In genomic region chr17:42623732-42624596, GRCh38 we compare ENCODE assay signal across 12 cellular contexts. TPM values are rescaled to one million over a fixed set of nuclear protein-coding genes. Genes with fewer than 3 reads are reported as not detected.
A peak's percentile ranks its signal among the peaks of the same experiment; 100 is the strongest.
DNase-seq lines count a peak whose midpoint lies in the region; ATAC-seq, FAIRE-seq and TF ChIP-seq lines count a peak whose summit lies in the region.
"Had no signal": no experiment of that assay in that cellular context is flagged by ENCODE, and none has a peak within 500 bp of the region (broad histone marks: within the 10 kb centered on the region; RNA-seq: fewer than 3 reads in every experiment).

No MANE protein-coding gene starts in this region.

- FAIRE-seq in urothelium cell line (lab: Jason Lieb, UNC), result no peak

- 62 to 68% methylated on average over 7 of the region's 7 CpGs for WGBS in esophagus, 2 donors

- DNase-seq in Right ventricle myocardium superior (no peak), Right ventricle myocardium inferior (ENCODE audit: missing footprints) (no peak), Peyer's patch (peak in 2 of 3 donors; percentile 61 to 82), urothelium cell line (ENCODE audit: low spot score) (peak; percentile 62)
- DNase-seq in activated CD4-positive, alpha-beta T cell treated with anti-CD3 and anti-CD28 coated beads, Interleukin-2, amount 50 U/mL, for 1 hour, result no peak
- DNase-seq: foreskin melanocyte, naive B cell, trophoblast cell had no signal

- H3K4me3 ChIP-seq in Peyer's patch (no peak overlapping the region), esophagus (ENCODE audit: low read depth in 1 of 2, low read length in 2 of 2) (no peak overlapping the region)

- peaks cover 0 to 2% (median 0%) of the 10 kb centered on the region in 4 donors for H3K4me1 ChIP-seq in Peyer's patch
- no peaks in the 10 kb centered on the region for H3K4me1 ChIP-seq in esophagus (ENCODE audit: control insufficient read depth in 2 of 2, insufficient read depth in 2 of 2, low read length in 1 of 2)

- intact Hi-C loops in Right ventricle myocardium superior (cut with DNase I), result no loop called here
- intact Hi-C loops in Right ventricle myocardium inferior (cut with DNase I), result no loop called here

- ATAC-seq in Right ventricle myocardium superior (ENCODE audit: poor library complexity) (peak; percentile 31), Right ventricle myocardium inferior (no peak), GM18909 (IDR thresholded peaks at IDR 0.05; ENCODE audit: poor library complexity, unreplicated experiment) (no peak), HG02885 (IDR thresholded peaks at IDR 0.05; ENCODE audit: poor library complexity, unreplicated experiment) (no peak)
- ATAC-seq: WTC11 had no signal

- H3K36me3 ChIP-seq in Peyer's patch (no peaks in the 10 kb centered on the region), esophagus (ENCODE audit: control insufficient read depth in 2 of 2, insufficient read depth in 2 of 2, low read length in 1 of 2) (no peaks in the 10 kb centered on the region)

- TF ChIP-seq CTCF in Peyer's patch (IDR thresholded peaks at IDR 0.05), result no peak

- TF ChIP-seq POLR2A in Peyer's patch (IDR thresholded peaks at IDR 0.05), result no peak

- no peaks in the 10 kb centered on the region for H3K27me3 ChIP-seq in Peyer's patch
- H3K27me3 ChIP-seq in esophagus (ENCODE audit: control insufficient read depth in 1 of 2, insufficient read depth in 2 of 2, low read length in 2 of 2), result no peaks in the 10 kb centered on the region

- H3K9me3 ChIP-seq in Peyer's patch (no peaks in the 10 kb centered on the region), esophagus (ENCODE audit: control insufficient read depth in 2 of 2, insufficient read depth in 1 of 2, low read depth in 1 of 2, low read length in 1 of 2) (no peaks in the 10 kb centered on the region)

- H3K27ac ChIP-seq in Peyer's patch (peak overlapping the region in 2 of 4 donors; percentile 61 to 72), esophagus (ENCODE audit: low read depth in 2 of 2, low read length in 1 of 2) (peak overlapping the region; percentile 79 to 85)

RNA-seq across cellular contexts. Expression of gene TUBG1, which starts 14.5 kb away (rescaled TPM):
- 49.1 TPM for total RNA-seq in Right ventricle myocardium superior
- total RNA-seq in Right ventricle myocardium inferior, result 54.3 TPM
- total RNA-seq in Peyer's patch, result 10 to 100 TPM; 19.8 to 64.4 (median 37.9) TPM
- polyA plus RNA-seq in esophagus, result 10 to 100 TPM; 27.2 to 49.9 TPM

RNA-seq across cellular contexts. Expression of gene RETREG3, which starts 14.8 kb away (rescaled TPM):
- 21.4 TPM for total RNA-seq in Right ventricle myocardium superior
- total RNA-seq in Right ventricle myocardium inferior, result 22.5 TPM
- 10 to 100 TPM; 31.4 to 66.6 (median 55.8) TPM for total RNA-seq in Peyer's patch
- 10 to 100 TPM; 15.3 to 28.5 TPM for polyA plus RNA-seq in esophagus

RNA-seq across cellular contexts. Expression of gene TUBG2, which starts 35.1 kb away (rescaled TPM):
- total RNA-seq in Right ventricle myocardium superior (12.4 TPM), Right ventricle myocardium inferior (15.0 TPM), Peyer's patch (10 to 100 TPM in 3 of 4 donors, 1 to 10 TPM in 1; 5.6 to 79.2 (median 16.6) TPM)
- 10 to 100 TPM in 1 of 2 donors, 1 to 10 TPM in 1; 7.6 to 12.0 TPM for polyA plus RNA-seq in esophagus

RNA-seq across cellular contexts. Expression of gene PSMC3IP, which starts 46.4 kb away (rescaled TPM):
- total RNA-seq in Right ventricle myocardium superior, result 2.3 TPM
- total RNA-seq in Right ventricle myocardium inferior, result 3.4 TPM
- 1 to 10 TPM in 2 of 4 donors, not detected in 2; 1.2 to 1.5 TPM for total RNA-seq in Peyer's patch
- polyA plus RNA-seq in esophagus, result 1 to 10 TPM; 6.4 to 7.2 TPM

RNA-seq across cellular contexts. Expression of gene PLEKHH3, which starts 52.8 kb away (rescaled TPM):
- total RNA-seq in Right ventricle myocardium superior (27.5 TPM), Right ventricle myocardium inferior (26.1 TPM), Peyer's patch (10 to 100 TPM in 2 of 4 donors, 1 to 10 TPM in 2; 3.5 to 14.0 (median 10.8) TPM)
- polyA plus RNA-seq in esophagus, result 10 to 100 TPM; 49.4 to 84.6 TPM

Comparison
In these comparisons a context has a peak if more than half of its experiments do, and no peak if none do; other contexts are left out.
1. DNase-seq: peak in Peyer's patch (2 of 3) and urothelium cell line (single experiment); none in Right ventricle myocardium superior (single experiment), Right ventricle myocardium inferior (single experiment) and activated CD4-positive, alpha-beta T cell treated with anti-CD3 and anti-CD28 coated beads, Interleukin-2, amount 50 U/mL, for 1 hour (single experiment).